Comparison of ENCODE assay signal across 11 cellular contexts in the genomic region with DNA sequence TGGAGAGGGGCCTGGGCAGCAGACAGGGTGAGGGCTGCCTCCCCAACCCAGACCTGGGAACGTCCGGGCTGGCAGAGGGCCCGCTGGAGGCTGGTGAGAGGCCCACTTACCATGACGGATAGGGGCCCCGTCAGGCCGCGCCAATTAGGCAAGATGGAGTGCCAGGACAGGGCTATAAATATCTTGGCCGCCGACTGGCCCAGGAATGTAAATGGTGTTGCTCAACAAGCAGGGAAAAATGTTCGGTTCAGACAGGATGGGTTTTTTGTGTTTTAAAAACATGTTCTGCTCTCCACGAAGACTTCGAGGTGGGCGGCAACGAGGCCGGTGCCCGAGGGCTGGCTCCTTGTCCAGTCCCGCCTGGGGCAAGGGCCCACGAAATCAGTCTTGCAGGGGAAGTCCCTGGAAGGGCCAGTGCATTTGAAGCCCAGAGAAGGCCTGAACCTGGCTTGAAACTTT. TPM values are rescaled to one million over a fixed set of nuclear protein-coding genes. Genes with fewer than 3 reads are reported as not detected.
DNase-seq lines count a peak whose midpoint lies in the region; ATAC-seq and TF ChIP-seq lines count a peak whose summit lies in the region.
"Had no signal": no experiment of that assay in that cellular context is flagged by ENCODE, and none has a peak within 500 bp of the region (broad histone marks: within the 10 kb centered on the region; RNA-seq: fewer than 3 reads in every experiment).

No MANE protein-coding gene starts in this region.

- H3K36me3 Mint-ChIP-seq in chondrocyte (ENCODE audit: low read depth): peaks cover 7% of the 10 kb centered on the region
- peaks cover 0 to 7% (median 0%) of the 10 kb centered on the region in 5 donors for H3K36me3 Mint-ChIP-seq in naive thymus-derived CD4-positive, alpha-beta T cell

- H3K27me3 Mint-ChIP-seq in chondrocyte (ENCODE audit: low read depth): no peaks in the 10 kb centered on the region
- H3K27me3 Mint-ChIP-seq in naive thymus-derived CD4-positive, alpha-beta T cell: peaks cover 0 to 9% (median 4%) of the 10 kb centered on the region in 5 donors

- no peaks in the 10 kb centered on the region for H3K36me3 ChIP-seq in lower lobe of right lung
- H3K36me3 ChIP-seq in thoracic aorta: no peaks in the 10 kb centered on the region
- H3K36me3 ChIP-seq in naive thymus-derived CD4-positive, alpha-beta T cell (ENCODE audit: control insufficient read depth in 2 of 3, insufficient read depth in 3 of 3, low read length in 3 of 3): no peaks in the 10 kb centered on the region

- TF ChIP-seq CTCF in chondrocyte (IDR thresholded peaks at IDR 0.05) (no peak), lower lobe of right lung (IDR thresholded peaks at IDR 0.05) (no peak), thoracic aorta (IDR thresholded peaks at IDR 0.05) (no peak)

- CTCF ChIA-PET in naive thymus-derived CD4-positive, alpha-beta T cell (lab: Charles Lee): no interaction called here

- DNase-seq in H4 (ENCODE audit: low spot score) (peak; percentile 54), chondrocyte (ENCODE audit: low spot score) (no peak), lower lobe of right lung (peak; percentile 61), thoracic aorta (ENCODE audit: low spot score) (peak; percentile 68), Ammon's horn (ENCODE audit: low spot score) (no peak), NCI-H1694 (lab: John Stamatoyannopoulos, UW) (no peak)
- no peak for DNase-seq in naive thymus-derived CD4-positive, alpha-beta T cell
- DNase-seq: activated naive CD8-positive, alpha-beta T cell treated with anti-CD3 and anti-CD28 coated beads, Interleukin-2, amount 50 U/mL, for 24 hours; NCI-H1417 treated with DMSO at 0.1 percent for 48 hours had no signal

- H3K27me3 ChIP-seq in lower lobe of right lung (ENCODE audit: low read depth): no peaks in the 10 kb centered on the region
- H3K27me3 ChIP-seq in thoracic aorta (replicated peaks; ENCODE audit: insufficient read depth): no peaks in the 10 kb centered on the region
- H3K27me3 ChIP-seq in naive thymus-derived CD4-positive, alpha-beta T cell (ENCODE audit: control insufficient read depth in 2 of 2, insufficient read depth in 2 of 2, low read length in 2 of 2): no peaks in the 10 kb centered on the region

- H3K9me3 Mint-ChIP-seq in chondrocyte (ENCODE audit: low read depth): peaks cover 18% of the 10 kb centered on the region
- peaks cover 0 to 17% (median 12%) of the 10 kb centered on the region in 11 donors for H3K9me3 Mint-ChIP-seq in naive thymus-derived CD4-positive, alpha-beta T cell

- H3K4me1 ChIP-seq in lower lobe of right lung (peaks cover 8% of the 10 kb centered on the region), thoracic aorta (ENCODE audit: control insufficient read depth in 1 of 2, low read depth in 2 of 2) (peaks cover 29 to 94% of the 10 kb centered on the region in 2 donors)
- H3K4me1 ChIP-seq in naive thymus-derived CD4-positive, alpha-beta T cell (ENCODE audit: control insufficient read depth in 2 of 2, insufficient read depth in 2 of 2, low read length in 2 of 2): no peaks in the 10 kb centered on the region

- POLR2A ChIA-PET in naive thymus-derived CD4-positive, alpha-beta T cell (lab: Charles Lee): no interaction called here

- ATAC-seq in lower lobe of right lung (peak; percentile 69 to 73), thoracic aorta (ENCODE audit: insufficient number of reproducible peaks, low FRiP score, low read depth) (peak; percentile 82), GM21447 (IDR thresholded peaks at IDR 0.05; ENCODE audit: unreplicated experiment) (no peak)
- no peak for ATAC-seq in naive thymus-derived CD4-positive, alpha-beta T cell
- ATAC-seq: activated naive CD8-positive, alpha-beta T cell treated with anti-CD3 and anti-CD28 coated beads, Interleukin-2, amount 50 U/mL, for 24 hours had no signal

- H3K4me1 Mint-ChIP-seq in chondrocyte (ENCODE audit: low read depth): peaks cover 44% of the 10 kb centered on the region
- no peaks in the 10 kb centered on the region for H3K4me1 Mint-ChIP-seq in naive thymus-derived CD4-positive, alpha-beta T cell
- H3K4me1 Mint-ChIP-seq: activated naive CD8-positive, alpha-beta T cell treated with anti-CD3 and anti-CD28 coated beads, Interleukin-2, amount 50 U/mL, for 24 hours had no signal

- H3K4me3 Mint-ChIP-seq in chondrocyte (ENCODE audit: unreplicated experiment): no peak overlapping the region
- H3K4me3 Mint-ChIP-seq in naive thymus-derived CD4-positive, alpha-beta T cell: no peak overlapping the region
- H3K4me3 Mint-ChIP-seq: activated naive CD8-positive, alpha-beta T cell treated with anti-CD3 and anti-CD28 coated beads, Interleukin-2, amount 50 U/mL, for 24 hours had no signal

- H3K27ac ChIP-seq in lower lobe of right lung: peak overlapping the region; percentile 68
- H3K27ac ChIP-seq in thoracic aorta: peak overlapping the region; percentile 93 to 96
- no peak overlapping the region for H3K27ac ChIP-seq in naive thymus-derived CD4-positive, alpha-beta T cell (ENCODE audit: low read depth, low read length)

- H3K9me3 ChIP-seq in lower lobe of right lung (peaks cover 12% of the 10 kb centered on the region), thoracic aorta (no peaks in the 10 kb centered on the region)
- H3K9me3 ChIP-seq in naive thymus-derived CD4-positive, alpha-beta T cell (ENCODE audit: control insufficient read depth in 2 of 3, low read length in 3 of 3): no peaks in the 10 kb centered on the region

- no peak overlapping the region for H3K4me3 ChIP-seq in lower lobe of right lung
- H3K4me3 ChIP-seq in thoracic aorta: no peak overlapping the region
- H3K4me3 ChIP-seq in naive thymus-derived CD4-positive, alpha-beta T cell (ENCODE audit: low read length): no peak overlapping the region

- peak overlapping the region; percentile 89 for H3K27ac Mint-ChIP-seq in chondrocyte (ENCODE audit: unreplicated experiment)
- no peak overlapping the region for H3K27ac Mint-ChIP-seq in naive thymus-derived CD4-positive, alpha-beta T cell
- H3K27ac Mint-ChIP-seq: activated naive CD8-positive, alpha-beta T cell treated with anti-CD3 and anti-CD28 coated beads, Interleukin-2, amount 50 U/mL, for 24 hours had no signal

- intact Hi-C loops in lower lobe of right lung (cut with DNase I): no loop called here
- intact Hi-C loops in naive thymus-derived CD4-positive, alpha-beta T cell (cut with micrococcal nuclease): no loop called here

RNA-seq across cellular contexts. Expression of a gene that starts 35.8 kb away (rescaled TPM):
- total RNA-seq in H4 (2014; rRNA removed; shearing (Covaris generic)): not detected in 2 replicates
- 8,224 to 15,554 TPM (median 15,093 TPM) in 3 replicates for total RNA-seq in chondrocyte
- total RNA-seq in lower lobe of right lung: 83.3 TPM
- total RNA-seq in thoracic aorta: 1,000 to 10,000 TPM; 1,484 to 3,836 TPM
- total RNA-seq in naive thymus-derived CD4-positive, alpha-beta T cell: under 1 TPM in 3 of 5 experiments, not detected in 2; 0.11 to 0.67 (median 0.66) TPM
- polyA plus RNA-seq in naive thymus-derived CD4-positive, alpha-beta T cell: not detected
- total RNA-seq: T-helper 2 cell treated with Interferon-gamma antibody and Interleukin-4, amounts not matched to agents 100 ng/mL and 5 ng/mL, for 36 hours had no signal

Comparison
In these comparisons a context has a peak if more than half of its experiments do, and no peak if none do; other contexts are left out.
1. DNase-seq: peak in H4 (single experiment), lower lobe of right lung (single experiment) and thoracic aorta (single experiment); none in chondrocyte (single experiment), Ammon's horn (single experiment), naive thymus-derived CD4-positive, alpha-beta T cell (0 of 9) and NCI-H1694 (single experiment).
2. ATAC-seq: peak in lower lobe of right lung (2 of 2) and thoracic aorta (single experiment); none in naive thymus-derived CD4-positive, alpha-beta T cell (single experiment) and GM21447 (single experiment).
3. RNA of a gene that starts 35.8 kb away (total RNA-seq): 8,224 to 15,554 TPM in chondrocyte, 1,484 to 3,836 TPM in thoracic aorta and 83.3 TPM in lower lobe of right lung (single experiment); 0.11 to 0.67 TPM in naive thymus-derived CD4-positive, alpha-beta T cell and not detected in H4; every median in the first group is over 10 times any median in the second.